1 cellular context compared by ENCODE assay signal in the genomic region with DNA sequence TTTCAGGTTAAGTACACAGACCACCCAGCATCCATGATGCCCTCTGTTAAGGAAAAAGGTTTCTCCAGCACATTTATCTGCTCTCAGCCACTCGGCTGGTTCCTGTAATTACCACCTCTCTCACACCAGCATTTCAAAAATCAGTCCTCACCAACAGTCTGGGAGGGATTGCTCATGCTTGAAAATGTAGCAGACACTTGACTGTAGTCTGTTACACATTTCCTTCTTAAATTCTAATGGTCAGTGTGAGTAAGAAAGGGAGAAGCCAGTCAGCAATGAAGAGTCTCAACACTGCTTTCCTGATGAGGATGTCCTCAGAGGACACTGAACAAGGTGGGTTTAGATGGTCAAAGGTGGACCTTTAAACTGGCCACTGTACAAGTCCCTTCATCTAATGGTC.
TF ChIP-seq lines count a peak whose summit lies in the region.

No MANE protein-coding gene starts in this region.

TF ChIP-seq in K562, 482 proteins besides CTCF, POLR2A, EP300 and RAD21:
- TF ChIP-seq KLF1 (tag; IDR thresholded peaks at IDR 0.05) = no peak
- TF ChIP-seq, protein P1, sequence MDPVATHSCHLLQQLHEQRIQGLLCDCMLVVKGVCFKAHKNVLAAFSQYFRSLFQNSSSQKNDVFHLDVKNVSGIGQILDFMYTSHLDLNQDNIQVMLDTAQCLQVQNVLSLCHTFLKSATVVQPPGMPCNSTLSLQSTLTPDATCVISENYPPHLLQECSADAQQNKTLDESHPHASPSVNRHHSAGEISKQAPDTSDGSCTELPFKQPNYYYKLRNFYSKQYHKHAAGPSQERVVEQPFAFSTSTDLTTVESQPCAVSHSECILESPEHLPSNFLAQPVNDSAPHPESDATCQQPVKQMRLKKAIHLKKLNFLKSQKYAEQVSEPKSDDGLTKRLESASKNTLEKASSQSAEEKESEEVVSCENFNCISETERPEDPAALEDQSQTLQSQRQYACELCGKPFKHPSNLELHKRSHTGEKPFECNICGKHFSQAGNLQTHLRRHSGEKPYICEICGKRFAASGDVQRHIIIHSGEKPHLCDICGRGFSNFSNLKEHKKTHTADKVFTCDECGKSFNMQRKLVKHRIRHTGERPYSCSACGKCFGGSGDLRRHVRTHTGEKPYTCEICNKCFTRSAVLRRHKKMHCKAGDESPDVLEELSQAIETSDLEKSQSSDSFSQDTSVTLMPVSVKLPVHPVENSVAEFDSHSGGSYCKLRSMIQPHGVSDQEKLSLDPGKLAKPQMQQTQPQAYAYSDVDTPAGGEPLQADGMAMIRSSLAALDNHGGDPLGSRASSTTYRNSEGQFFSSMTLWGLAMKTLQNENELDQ (CRISPR knock-in tag; IDR thresholded peaks at IDR 0.05; ENCODE audit: borderline replicate concordance) = 0 out of 2 replicates have a peak, but pooled peaks have one; percentile 18
- TF ChIP-seq NR2F6 (CRISPR knock-in tag; IDR thresholded peaks at IDR 0.05) = no peak
- TF ChIP-seq ZNF57 (CRISPR knock-in tag; IDR thresholded peaks at IDR 0.05) = no peak
TF ChIP-seq in K562: peak in this region for 1.
